In genomic region chr9:96048116-96048953, GRCh38 we compare ENCODE assay signal across 10 cellular contexts.
DNase-seq lines count a peak whose midpoint lies in the region; ATAC-seq and TF ChIP-seq lines count a peak whose summit lies in the region.
"Had no signal": no experiment of that assay in that cellular context is flagged by ENCODE, and none has a peak within 500 bp of the region (broad histone marks: within the 10 kb centered on the region; RNA-seq: fewer than 3 reads in every experiment).

No MANE protein-coding gene starts in this region.

- H3K4me3 Mint-ChIP-seq in activated T-helper 17 cell treated with anti-CD3 and anti-CD28 coated beads, Interleukin-2, amount 50 U/mL, for 72 hours, result no peak overlapping the region
- no peak overlapping the region for H3K4me3 Mint-ChIP-seq in chondrocyte (ENCODE audit: unreplicated experiment)

- H4K12ac ChIP-seq in trophoblast cell (ENCODE audit: low read depth, low read length), result no peak overlapping the region

- H3K27me3 Mint-ChIP-seq in activated T-helper 17 cell treated with anti-CD3 and anti-CD28 coated beads, Interleukin-2, amount 50 U/mL, for 72 hours, result peaks cover 15% of the 10 kb centered on the region
- peaks cover 18% of the 10 kb centered on the region for H3K27me3 Mint-ChIP-seq in chondrocyte (ENCODE audit: low read depth)

- no peak overlapping the region for H3K23ac ChIP-seq in trophoblast cell (ENCODE audit: low read length)

- H3K27me3 ChIP-seq in BLaER1 treated with 17β-estradiol and CSF1 and Interleukin-3, amounts not matched to agents 10 nM and 100 nM, result no peaks in the 10 kb centered on the region
- no peaks in the 10 kb centered on the region for H3K27me3 ChIP-seq in trophoblast cell (ENCODE audit: insufficient read depth, low read length)

- no peaks in the 10 kb centered on the region for H3K36me3 ChIP-seq in BLaER1 treated with 17β-estradiol and CSF1 and Interleukin-3, amounts not matched to agents 10 nM and 100 nM
- H3K36me3 ChIP-seq in trophoblast cell (ENCODE audit: control insufficient read depth in 1 of 2, insufficient read depth in 2 of 2, low read length in 2 of 2), result no peaks in the 10 kb centered on the region

- H4K91ac ChIP-seq in trophoblast cell (ENCODE audit: low read depth, low read length), result peak overlapping the region; percentile 32

- DNase-seq in left cardiac atrium (peak; percentile 45), trophoblast cell (no peak), HCEC 1CT (no peak), HuH-7.5 (ENCODE audit: low spot score) (no peak), chondrocyte (ENCODE audit: low spot score) (no peak)
- DNase-seq in NK-92 treated with Interleukin-12 subunit alpha and Interleukin-12 subunit beta, amount 100 ng/mL, for 24 hours (lab: John Stamatoyannopoulos, UW), result no peak
- DNase-seq: DMS53 had no signal

- H3K27ac Mint-ChIP-seq in activated T-helper 17 cell treated with anti-CD3 and anti-CD28 coated beads, Interleukin-2, amount 50 U/mL, for 72 hours, result peak overlapping the region; percentile 59
- H3K27ac Mint-ChIP-seq in chondrocyte (ENCODE audit: unreplicated experiment), result no peak overlapping the region

- no peaks in the 10 kb centered on the region for H3K79me1 ChIP-seq in trophoblast cell (ENCODE audit: low read length)

- peaks cover 4 to 17% (median 10%) of the 10 kb centered on the region in 11 experiments; a peak in 15 of 22 replicates for H3K9me3 ChIP-seq in BLaER1 treated with 17β-estradiol and CSF1 and Interleukin-3, amounts not matched to agents 10 nM and 100 nM (replicated peaks in 1 of 11)
- H3K9me3 ChIP-seq in trophoblast cell (ENCODE audit: insufficient read depth, low read depth, low read length), result peaks cover 3% of the 10 kb centered on the region

- no peaks in the 10 kb centered on the region for H3K36me3 Mint-ChIP-seq in activated T-helper 17 cell treated with anti-CD3 and anti-CD28 coated beads, Interleukin-2, amount 50 U/mL, for 72 hours (ENCODE audit: low read depth)
- peaks cover 1% of the 10 kb centered on the region for H3K36me3 Mint-ChIP-seq in chondrocyte (ENCODE audit: low read depth)

- intact Hi-C loops in left cardiac atrium (cut with DNase I), result no loop called here

- no peaks in the 10 kb centered on the region for H3K9me3 Mint-ChIP-seq in activated T-helper 17 cell treated with anti-CD3 and anti-CD28 coated beads, Interleukin-2, amount 50 U/mL, for 72 hours
- H3K9me3 Mint-ChIP-seq in chondrocyte (ENCODE audit: low read depth), result peaks cover 2% of the 10 kb centered on the region

- no peak overlapping the region for H2BK12ac ChIP-seq in trophoblast cell (ENCODE audit: low read length)

- peak; percentile 48 for ATAC-seq in activated T-helper 17 cell treated with anti-CD3 and anti-CD28 coated beads, Interleukin-2, amount 50 U/mL, for 72 hours (replicated peaks)
- ATAC-seq in left cardiac atrium, result peak; percentile 37 to 42

- TF ChIP-seq CTCF in chondrocyte (IDR thresholded peaks at IDR 0.05), result no peak

- H3K14ac ChIP-seq in trophoblast cell (ENCODE audit: low read length), result no peak overlapping the region

- WGBS in trophoblast cell (ENCODE audit: extremely low coverage, insufficient coverage, insufficient read length), result no CpG with 5 or more reads among the region's 24 CpGs

- no peaks in the 10 kb centered on the region for H3K4me1 Mint-ChIP-seq in activated T-helper 17 cell treated with anti-CD3 and anti-CD28 coated beads, Interleukin-2, amount 50 U/mL, for 72 hours
- peaks cover 11% of the 10 kb centered on the region for H3K4me1 Mint-ChIP-seq in chondrocyte (ENCODE audit: low read depth)

- H2BK120ac ChIP-seq in trophoblast cell (ENCODE audit: insufficient read depth, low read length, poor library complexity), result peak overlapping the region; percentile 45

- peak overlapping the region; percentile 70 to 87 (median 79) for H3K9ac ChIP-seq in BLaER1 treated with 17β-estradiol and CSF1 and Interleukin-3, amounts not matched to agents 10 nM and 100 nM
- no peak overlapping the region for H3K9ac ChIP-seq in trophoblast cell (ENCODE audit: low read length)

- no peaks in the 10 kb centered on the region for H3K79me2 ChIP-seq in trophoblast cell (ENCODE audit: control insufficient read depth, insufficient read depth, low read length, poor library complexity)

- H4K20me1 ChIP-seq in BLaER1 treated with 17β-estradiol and CSF1 and Interleukin-3, amounts not matched to agents 10 nM and 100 nM, result no peaks in the 10 kb centered on the region

- peaks cover 33 to 53% (median 47%) of the 10 kb centered on the region in 10 experiments for H3K4me1 ChIP-seq in BLaER1 treated with 17β-estradiol and CSF1 and Interleukin-3, amounts not matched to agents 10 nM and 100 nM
- peaks cover 0 to 4% of the 10 kb centered on the region in 2 experiments for H3K4me1 ChIP-seq in trophoblast cell (ENCODE audit: control insufficient read depth in 1 of 2, insufficient read depth in 2 of 2, low read length in 2 of 2)

- H3K4ac ChIP-seq in trophoblast cell (ENCODE audit: low read depth, low read length), result no peak overlapping the region

- no peak overlapping the region for H2BK5ac ChIP-seq in trophoblast cell (ENCODE audit: low read depth, low read length, poor library complexity)

- peak overlapping the region in 8 of 10 experiments; percentile 27 to 47 (median 36); a peak in 13 of 20 replicates for H3K4me3 ChIP-seq in BLaER1 treated with 17β-estradiol and CSF1 and Interleukin-3, amounts not matched to agents 10 nM and 100 nM
- H3K4me3 ChIP-seq in trophoblast cell (ENCODE audit: low read depth, low read length), result peak overlapping the region; percentile 11
- H3K4me3 ChIP-seq: skin epidermis had no signal

- H3K4me2 ChIP-seq in BLaER1 treated with 17β-estradiol and CSF1 and Interleukin-3, amounts not matched to agents 10 nM and 100 nM, result peak overlapping the region; percentile 80 to 97 (median 90)
- no peak overlapping the region for H3K4me2 ChIP-seq in trophoblast cell (ENCODE audit: low read length)

- H3K18ac ChIP-seq in trophoblast cell (ENCODE audit: low read length), result no peak overlapping the region

- no peak overlapping the region for H2AK5ac ChIP-seq in trophoblast cell (ENCODE audit: low read length)

- no peak overlapping the region for H4K8ac ChIP-seq in trophoblast cell (ENCODE audit: low read depth, low read length)

- peak overlapping the region; percentile 54 to 95 (median 87); a peak in 21 of 22 replicates for H3K27ac ChIP-seq in BLaER1 treated with 17β-estradiol and CSF1 and Interleukin-3, amounts not matched to agents 10 nM and 100 nM
- no peak overlapping the region for H3K27ac ChIP-seq in trophoblast cell (ENCODE audit: low read depth, low read length)

- no peak overlapping the region for H2AFZ ChIP-seq in trophoblast cell (ENCODE audit: insufficient read depth, low read length, poor library complexity)
